ENCODE assay signal across 8 cellular contexts in the genomic region with DNA sequence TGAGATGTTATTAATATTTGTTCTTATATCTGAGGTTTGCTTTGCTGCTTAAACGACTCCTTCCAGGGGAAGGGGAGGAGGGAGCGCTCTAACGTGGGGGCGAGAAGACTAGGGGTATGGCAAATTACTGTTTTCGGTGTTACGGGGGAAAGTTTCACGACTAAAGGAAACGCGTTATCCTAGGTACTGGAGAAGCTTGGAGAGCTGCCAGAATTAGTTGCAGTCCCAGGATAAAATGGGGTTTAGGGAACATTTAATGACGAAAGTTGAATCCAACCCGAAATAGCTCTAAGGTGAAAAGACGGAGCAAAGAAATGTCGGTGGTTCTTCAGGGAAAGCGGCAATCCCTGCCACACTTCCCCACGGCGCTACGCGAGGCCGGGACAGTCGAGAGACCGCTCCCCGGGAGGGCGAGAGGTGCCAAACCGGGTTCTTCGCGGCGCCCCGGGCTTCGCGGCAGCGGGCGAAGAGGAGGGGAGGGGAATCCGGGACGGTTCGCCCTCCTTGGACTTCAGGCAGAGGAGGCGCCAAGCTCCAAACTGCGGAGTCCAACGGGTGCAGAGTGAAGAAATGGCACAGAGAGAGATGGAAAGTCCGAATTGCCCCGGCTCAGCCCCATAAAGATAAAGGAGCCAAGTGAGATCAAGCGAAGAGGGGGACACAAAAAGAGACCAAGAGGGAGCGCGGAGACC. TPM values are rescaled to one million over a fixed set of nuclear protein-coding genes. Genes with fewer than 3 reads are reported as not detected.
DNase-seq lines count a peak whose midpoint lies in the region; ATAC-seq and TF ChIP-seq lines count a peak whose summit lies in the region.

No MANE protein-coding gene starts in this region.

- no peak for DNase-seq in CD14-positive monocyte (ENCODE audit: low spot score)
- DNase-seq in HPDE6-E6E7 (ENCODE audit: extremely low spot score): peak; percentile 4
- peak; percentile 20 for DNase-seq in glutamatergic neuron
- peak; percentile 3 for DNase-seq in pons (ENCODE audit: low spot score)
- no peak for DNase-seq in NCI-H1694 treated with DMSO at 0.1 percent for 48 hours (lab: John Stamatoyannopoulos, UW)
- DNase-seq in SKM-1 treated with dmso at 0.1 percent for 144 hours (lab: John Stamatoyannopoulos, UW; ENCODE audit: unreplicated experiment): no peak

- H3K4me3 Mint-ChIP-seq in CD14-positive monocyte (peak overlapping the region; percentile 94 to 95), glutamatergic neuron (ENCODE audit: unreplicated experiment) (peak overlapping the region; percentile 97)
- H3K4me3 Mint-ChIP-seq in activated T-helper 17 cell treated with anti-CD3 and anti-CD28 coated beads, Interleukin-2, amount 50 U/mL, for 72 hours: peak overlapping the region; percentile 95

- TF ChIP-seq CTCF in CD14-positive monocyte (IDR thresholded peaks at IDR 0.05) (no peak), glutamatergic neuron (IDR thresholded peaks at IDR 0.05; ENCODE audit: partially characterized antibody, unreplicated experiment) (no peak)

- H3K9me3 Mint-ChIP-seq in CD14-positive monocyte (peaks cover 0 to 17% (median 11%) of the 10 kb centered on the region in 7 donors), glutamatergic neuron (ENCODE audit: unreplicated experiment) (peaks cover 2% of the 10 kb centered on the region)
- no peaks in the 10 kb centered on the region for H3K9me3 Mint-ChIP-seq in activated T-helper 17 cell treated with anti-CD3 and anti-CD28 coated beads, Interleukin-2, amount 50 U/mL, for 72 hours

- H3K27me3 Mint-ChIP-seq in CD14-positive monocyte (ENCODE audit: low read depth in 3 of 3) (peaks cover 0 to 5% (median 0%) of the 10 kb centered on the region in 3 donors), glutamatergic neuron (ENCODE audit: unreplicated experiment) (peaks cover 5% of the 10 kb centered on the region)
- no peaks in the 10 kb centered on the region for H3K27me3 Mint-ChIP-seq in activated T-helper 17 cell treated with anti-CD3 and anti-CD28 coated beads, Interleukin-2, amount 50 U/mL, for 72 hours

- peaks cover 0 to 2% of the 10 kb centered on the region in 2 donors for H3K36me3 Mint-ChIP-seq in CD14-positive monocyte
- H3K36me3 Mint-ChIP-seq in activated T-helper 17 cell treated with anti-CD3 and anti-CD28 coated beads, Interleukin-2, amount 50 U/mL, for 72 hours (ENCODE audit: low read depth): peaks cover 26% of the 10 kb centered on the region
- no peaks in the 10 kb centered on the region for H3K36me3 Mint-ChIP-seq in glutamatergic neuron (ENCODE audit: unreplicated experiment)

- ATAC-seq in GM19043 (IDR thresholded peaks at IDR 0.05; ENCODE audit: low read depth, unreplicated experiment): peak; percentile 18
- ATAC-seq in activated T-helper 17 cell treated with anti-CD3 and anti-CD28 coated beads, Interleukin-2, amount 50 U/mL, for 72 hours (replicated peaks): peak; percentile 30

- H3K4me1 Mint-ChIP-seq in CD14-positive monocyte (peaks cover 36% of the 10 kb centered on the region), glutamatergic neuron (ENCODE audit: low read depth, unreplicated experiment) (no peaks in the 10 kb centered on the region)
- H3K4me1 Mint-ChIP-seq in activated T-helper 17 cell treated with anti-CD3 and anti-CD28 coated beads, Interleukin-2, amount 50 U/mL, for 72 hours: no peaks in the 10 kb centered on the region

- H3K27ac Mint-ChIP-seq in CD14-positive monocyte (peak overlapping the region; percentile 18 to 94 (median 92)), glutamatergic neuron (ENCODE audit: unreplicated experiment) (peak overlapping the region; percentile 93)
- peak overlapping the region; percentile 96 for H3K27ac Mint-ChIP-seq in activated T-helper 17 cell treated with anti-CD3 and anti-CD28 coated beads, Interleukin-2, amount 50 U/mL, for 72 hours

- intact Hi-C loops in CD14-positive monocyte (cut with micrococcal nuclease): no loop called here

RNA-seq across cellular contexts. Expression of gene THOC2, which starts 0.7 kb away (rescaled TPM):
- polyA plus RNA-seq in CD14-positive monocyte: 10 to 100 TPM; 12.5 to 21.4 TPM
- 10 to 100 TPM; 82.6 to 83.3 TPM for total RNA-seq in activated T-helper 17 cell treated with anti-CD3 and anti-CD28 coated beads, Interleukin-2, amount 50 U/mL, for 72 hours
- 69.5 TPM for total RNA-seq in glutamatergic neuron (ENCODE audit: unreplicated experiment)

Comparison
In these comparisons a context has a peak if more than half of its experiments do, and no peak if none do; other contexts are left out.
1. DNase-seq: peak in HPDE6-E6E7 (single experiment), glutamatergic neuron (single experiment) and pons (single experiment); none in CD14-positive monocyte (single experiment), NCI-H1694 treated with DMSO at 0.1 percent for 48 hours (single experiment) and SKM-1 treated with dmso at 0.1 percent for 144 hours (single experiment).
2. Peak in every context shown above with its lines, with median percentiles within 50 percentile points of each other: H3K27ac Mint-ChIP-seq and H3K4me3 Mint-ChIP-seq.